In the genomic region with DNA sequence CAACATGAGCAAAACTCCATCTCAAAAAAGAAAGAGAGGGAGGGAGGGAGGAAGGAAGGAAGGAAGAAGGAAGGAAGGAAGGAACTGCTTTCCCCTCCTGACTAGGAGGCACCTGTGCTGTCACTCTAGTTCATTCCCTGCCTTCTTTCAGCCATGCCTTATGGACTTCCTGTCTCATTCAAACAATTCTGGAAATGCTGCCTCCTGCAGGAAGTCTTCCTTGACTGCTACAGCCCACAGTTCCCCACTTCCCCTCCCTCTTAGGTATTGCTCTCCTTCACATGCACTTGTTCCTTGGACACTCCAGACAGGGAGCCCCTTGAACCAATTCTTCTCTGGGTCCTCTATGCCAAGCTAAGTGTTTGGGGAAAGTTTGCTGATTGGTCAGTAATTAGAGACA, we compare ENCODE assay signal across 11 cellular contexts. TPM values are rescaled to one million over a fixed set of nuclear protein-coding genes. Genes with fewer than 3 reads are reported as not detected.
A peak's percentile ranks its signal among the peaks of the same experiment; 100 is the strongest.
DNase-seq lines count a peak whose midpoint lies in the region; TF ChIP-seq lines count a peak whose summit lies in the region.
"Had no signal": no experiment of that assay in that cellular context is flagged by ENCODE, and none has a peak within 500 bp of the region (broad histone marks: within the 10 kb centered on the region; RNA-seq: fewer than 3 reads in every experiment).

No MANE protein-coding gene starts in this region.

- peak; percentile 26 for TF ChIP-seq CTCF in GM13976 (IDR thresholded peaks at IDR 0.05; ENCODE audit: borderline replicate concordance, control extremely low read depth, extremely low read depth, insufficient read depth, missing control alignments)
- TF ChIP-seq CTCF in kidney epithelial cell (IDR thresholded peaks at IDR 0.05; ENCODE audit: insufficient read depth, low read length, poor library complexity, severe bottlenecking) = peak; percentile 11
- no peak for TF ChIP-seq CTCF in GM20000 (IDR thresholded peaks at IDR 0.05; ENCODE audit: extremely low read depth, missing control alignments)

- POLR2A ChIA-PET in CD8-positive, alpha-beta memory T cell (lab: Charles Lee) = no interaction called here

- intact Hi-C loops in head of caudate nucleus (cut with DNase I) = loop anchor here (10.0 kb wide), 1 partner anchor 207 kb away; a partner anchor contains a TSS

- peaks cover 0 to 14% (median 1%) of the 10 kb centered on the region in 3 donors for H3K36me3 Mint-ChIP-seq in CD8-positive, alpha-beta memory T cell

- H3K9me3 ChIP-seq in CD8-positive, alpha-beta memory T cell (ENCODE audit: low read length) = no peaks in the 10 kb centered on the region
- H3K9me3 ChIP-seq: psoas muscle had no signal

- peaks cover 28% of the 10 kb centered on the region for H3K4me1 ChIP-seq in CD8-positive, alpha-beta memory T cell (ENCODE audit: insufficient read depth, low read length)

- peak overlapping the region in 2 of 8 donors; percentile 61 to 100 for H3K27ac Mint-ChIP-seq in CD8-positive, alpha-beta memory T cell
- H3K27ac Mint-ChIP-seq: activated CD4-positive, alpha-beta T cell treated with anti-CD3 and anti-CD28 coated beads for 36 hours had no signal

- CTCF ChIA-PET in CD8-positive, alpha-beta memory T cell (lab: Charles Lee) = interaction anchor here (12.6 kb wide), 1 partner anchor 29 kb away, joined by 162 read pairs; no protein-coding TSS in a partner anchor

- peaks cover 24 to 38% (median 31%) of the 10 kb centered on the region in 3 donors for H3K4me1 Mint-ChIP-seq in CD8-positive, alpha-beta memory T cell

- no peaks in the 10 kb centered on the region for H3K36me3 ChIP-seq in CD8-positive, alpha-beta memory T cell (ENCODE audit: insufficient read depth, low read length)
- no peaks in the 10 kb centered on the region for H3K36me3 ChIP-seq in kidney epithelial cell (ENCODE audit: control insufficient read depth, insufficient read depth, low read length)

- in situ Hi-C loops in GM13976 (cut with MboI; ENCODE audit: low sequenced_read_pairs, unreplicated experiment) = no loop called here

- H3K27me3 ChIP-seq in CD8-positive, alpha-beta memory T cell (ENCODE audit: insufficient read depth, low read length, poor library complexity, severe bottlenecking) = no peaks in the 10 kb centered on the region
- H3K27me3 ChIP-seq in kidney epithelial cell (ENCODE audit: control insufficient read depth, insufficient read depth, low read length) = peaks cover 21% of the 10 kb centered on the region

- H3K9me3 Mint-ChIP-seq in CD8-positive, alpha-beta memory T cell = peaks cover 0 to 8% (median 6%) of the 10 kb centered on the region in 5 donors

- H3K27me3 Mint-ChIP-seq in CD8-positive, alpha-beta memory T cell = peaks cover 6 to 13% of the 10 kb centered on the region in 2 donors

- H3K27ac ChIP-seq in CD8-positive, alpha-beta memory T cell (ENCODE audit: low read depth, low read length) = no peak overlapping the region
- H3K27ac ChIP-seq: psoas muscle had no signal

- DNase-seq in CD8-positive, alpha-beta memory T cell = peak in 1 of 5 donors; percentile 15
- DNase-seq in GM13976 (ENCODE audit: low spot score) (no peak), SHP77 (lab: John Stamatoyannopoulos, UW) (peak; percentile 64 to 66), kidney epithelial cell (ENCODE audit: low read depth) (no peak), GM20000 (ENCODE audit: low spot score) (no peak), putamen (ENCODE audit: low spot score) (no peak), head of caudate nucleus (no peak)
- no peak for DNase-seq in activated naive CD4-positive, alpha-beta T cell treated with Interleukin-2 at 50 U/mL for 16 hours
- DNase-seq: activated CD4-positive, alpha-beta T cell treated with anti-CD3 and anti-CD28 coated beads for 36 hours; caudate nucleus had no signal

- H3K4me3 ChIP-seq in CD8-positive, alpha-beta memory T cell (ENCODE audit: low read length) = no peak overlapping the region
- H3K4me3 ChIP-seq in kidney epithelial cell (ENCODE audit: low read depth, low read length) = no peak overlapping the region
- H3K4me3 ChIP-seq: psoas muscle had no signal

- H3K4me3 Mint-ChIP-seq in CD8-positive, alpha-beta memory T cell = peak overlapping the region in 4 of 7 donors; percentile 16 to 99 (median 49)
- H3K4me3 Mint-ChIP-seq: activated CD4-positive, alpha-beta T cell treated with anti-CD3 and anti-CD28 coated beads for 36 hours had no signal

RNA-seq across cellular contexts. Expression of a gene that starts 31.6 kb away (rescaled TPM):
- under 1 TPM in 1 of 2 experiments, not detected in 1; 0.28 TPM for total RNA-seq in CD8-positive, alpha-beta memory T cell
- 1.2 TPM for polyA plus RNA-seq in CD8-positive, alpha-beta memory T cell
- 0.21 and 0.27 TPM in 2 replicates for total RNA-seq in kidney epithelial cell
- total RNA-seq: activated CD4-positive, alpha-beta T cell treated with anti-CD3 and anti-CD28 coated beads for 36 hours had no signal

Comparison
In these comparisons a context has a peak if more than half of its experiments do, and no peak if none do; other contexts are left out.
1. DNase-seq: peak in SHP77 (2 of 2); none in GM13976 (single experiment), kidney epithelial cell (single experiment), GM20000 (single experiment), activated naive CD4-positive, alpha-beta T cell treated with Interleukin-2 at 50 U/mL for 16 hours (single experiment), putamen (single experiment) and head of caudate nucleus (0 of 42).